ENCODE assay signal across 7 cellular contexts in the genomic region with DNA sequence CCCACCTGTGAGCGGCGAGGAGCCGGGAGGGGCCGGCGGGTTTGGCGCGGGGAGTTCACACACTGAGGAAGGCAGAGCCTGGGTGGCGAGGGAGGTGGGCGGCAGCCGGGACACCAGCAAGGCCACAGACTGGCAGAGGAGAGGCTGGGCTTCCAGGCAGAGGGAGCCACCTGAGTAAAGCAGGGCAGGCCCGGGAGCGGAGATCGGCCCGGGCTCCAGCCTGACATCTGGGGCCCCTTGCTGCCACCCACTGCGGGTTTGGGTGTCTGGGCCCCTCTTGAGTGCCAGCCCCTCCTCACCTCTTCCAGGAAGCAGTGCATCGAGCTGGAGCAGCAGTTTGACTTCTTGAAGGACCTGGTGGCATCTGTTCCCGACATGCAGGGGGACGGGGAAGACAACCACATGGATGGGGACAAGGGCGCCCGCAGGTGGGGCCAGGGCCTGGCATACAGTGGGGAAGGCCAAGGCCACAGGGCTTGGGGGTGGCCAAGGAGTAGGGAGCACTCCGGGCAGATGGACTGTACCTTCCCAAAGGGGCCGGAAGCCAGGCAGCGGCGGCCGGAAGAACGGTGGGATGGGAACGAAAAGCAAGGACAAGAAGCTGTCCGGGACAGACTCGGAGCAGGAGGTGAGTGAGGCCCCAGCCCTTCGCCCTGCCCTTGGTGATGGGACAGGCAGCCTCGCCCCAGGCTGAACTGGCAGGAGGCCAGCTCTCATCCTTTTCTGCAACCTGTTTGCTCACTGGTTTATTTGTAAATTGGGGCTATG. TPM values are rescaled to one million over a fixed set of nuclear protein-coding genes. Genes with fewer than 3 reads are reported as not detected.
DNase-seq lines count a peak whose midpoint lies in the region; ATAC-seq and TF ChIP-seq lines count a peak whose summit lies in the region.

No MANE protein-coding gene starts in this region.

- H3K4ac ChIP-seq in trophoblast cell (ENCODE audit: low read depth, low read length), result peak overlapping the region; percentile 1

- H3K9me3 ChIP-seq in OCI-LY7 (ENCODE audit: low read length) (no peaks in the 10 kb centered on the region), trophoblast cell (ENCODE audit: insufficient read depth, low read depth, low read length) (peaks cover 2% of the 10 kb centered on the region)

- no peak overlapping the region for H4K12ac ChIP-seq in trophoblast cell (ENCODE audit: low read depth, low read length)

- no peaks in the 10 kb centered on the region for H3K9me2 ChIP-seq in OCI-LY7 (ENCODE audit: insufficient read depth, low read length)

- no peak overlapping the region for H4K8ac ChIP-seq in trophoblast cell (ENCODE audit: low read depth, low read length)

- H4K20me1 ChIP-seq in OCI-LY7 (ENCODE audit: insufficient read depth, low read length), result no peaks in the 10 kb centered on the region

- peak overlapping the region; percentile 94 for H3K4me2 ChIP-seq in OCI-LY7 (ENCODE audit: low read length)
- H3K4me2 ChIP-seq in trophoblast cell (ENCODE audit: low read length), result peak overlapping the region; percentile 73

- CTCF ChIA-PET in OCI-LY7 (lab: Charles Lee; ENCODE audit: unreplicated experiment), result no interaction called here

- whole genome bisulfite sequencing in trophoblast cell (ENCODE audit: extremely low coverage, insufficient coverage, insufficient read length), result no CpG with 5 or more reads among the region's 31 CpGs

- BruUV-seq in OCI-LY7 (replicated peaks; lab: Mats Ljungman, UMichigan), result no TSS peak

- no peaks in the 10 kb centered on the region for H3K27me3 ChIP-seq in trophoblast cell (ENCODE audit: insufficient read depth, low read length)

- peak overlapping the region; percentile 18 for H3K9ac ChIP-seq in trophoblast cell (ENCODE audit: low read length)

- intact Hi-C loops in OCI-LY7 (cut with micrococcal nuclease; ENCODE audit: unreplicated experiment), result no loop called here
- intact Hi-C loops in sciatic nerve (cut with DNase I), result no loop called here

- peak overlapping the region; percentile 38 for H3K18ac ChIP-seq in trophoblast cell (ENCODE audit: low read length)

- peaks cover 8% of the 10 kb centered on the region; the same call in 1 of the 2 replicates for H3K36me3 ChIP-seq in OCI-LY7 (ENCODE audit: insufficient read depth, low read length)
- peaks cover 26 to 31% of the 10 kb centered on the region in 2 experiments for H3K36me3 ChIP-seq in trophoblast cell (ENCODE audit: control insufficient read depth in 1 of 2, insufficient read depth in 2 of 2, low read length in 2 of 2)

- no peak overlapping the region for H2BK5ac ChIP-seq in trophoblast cell (ENCODE audit: low read depth, low read length, poor library complexity)

- peak overlapping the region; percentile 33 for H2AFZ ChIP-seq in OCI-LY7 (ENCODE audit: low read length)
- peak overlapping the region; percentile 0 for H2AFZ ChIP-seq in trophoblast cell (ENCODE audit: insufficient read depth, low read length, poor library complexity)

- H2BK12ac ChIP-seq in trophoblast cell (ENCODE audit: low read length), result no peak overlapping the region

- H3K79me2 ChIP-seq in OCI-LY7 (ENCODE audit: insufficient read depth, low read depth, low read length) (peaks cover 11% of the 10 kb centered on the region; the same call in 1 of the 2 replicates), trophoblast cell (ENCODE audit: control insufficient read depth, insufficient read depth, low read length, poor library complexity) (peaks cover 10% of the 10 kb centered on the region)

- H3K27ac ChIP-seq in OCI-LY7 (ENCODE audit: low read depth, low read length, poor library complexity, severe bottlenecking), result no peak overlapping the region
- H3K27ac ChIP-seq in trophoblast cell (ENCODE audit: low read depth, low read length), result no peak overlapping the region

- peaks cover 17% of the 10 kb centered on the region for H3K79me1 ChIP-seq in trophoblast cell (ENCODE audit: low read length)

- H3K4me1 ChIP-seq in OCI-LY7 (ENCODE audit: insufficient read depth, low read length, poor library complexity, severe bottlenecking) (peaks cover 22% of the 10 kb centered on the region), trophoblast cell (ENCODE audit: control insufficient read depth in 1 of 2, insufficient read depth in 2 of 2, low read length in 2 of 2) (peaks cover 34 to 38% of the 10 kb centered on the region in 2 experiments)

- no peak overlapping the region for H2AK5ac ChIP-seq in trophoblast cell (ENCODE audit: low read length)

- ATAC-seq in GM21528 (IDR thresholded peaks at IDR 0.05; ENCODE audit: low FRiP score, unreplicated experiment), result peak; percentile 3
- no peak for ATAC-seq in sciatic nerve

- DNase-seq in OCI-LY7 (ENCODE audit: low spot score) (no peak), epithelial cell of proximal tubule (ENCODE audit: low read depth) (no peak), trophoblast cell (no peak), sciatic nerve (ENCODE audit: low spot score) (no peak), NCI-H510A (lab: John Stamatoyannopoulos, UW) (no peak)
- DNase-seq in activated CD4-positive, CD25-positive, alpha-beta regulatory T cell treated with anti-CD3 and anti-CD28 coated beads, Interleukin-2, amount 50 U/mL, for 72 hours, result no peak

- POLR2A ChIA-PET in OCI-LY7 (lab: Charles Lee), result no interaction called here

- H2BK120ac ChIP-seq in trophoblast cell (ENCODE audit: insufficient read depth, low read length, poor library complexity), result no peak overlapping the region

- H3K4me3 ChIP-seq in OCI-LY7 (ENCODE audit: low read depth, low read length, poor library complexity, severe bottlenecking) (peak overlapping the region; percentile 76), epithelial cell of proximal tubule (ENCODE audit: low read depth, low read length) (peak overlapping the region; percentile 84), trophoblast cell (ENCODE audit: low read depth, low read length) (peak overlapping the region; percentile 92)

- TF ChIP-seq CTCF in OCI-LY7 (conservative IDR thresholded peaks at IDR 0.05; ENCODE audit: low read length) (no peak), epithelial cell of proximal tubule (conservative IDR thresholded peaks at IDR 0.05; ENCODE audit: low read depth, low read length) (no peak)

- no peak overlapping the region for H4K91ac ChIP-seq in trophoblast cell (ENCODE audit: low read depth, low read length)

- H3K14ac ChIP-seq in trophoblast cell (ENCODE audit: low read length), result peak overlapping the region; percentile 35

- no peak overlapping the region for H3K23ac ChIP-seq in trophoblast cell (ENCODE audit: low read length)

RNA-seq across cellular contexts. Expression of gene DRAP1, which starts 1.0 kb away (rescaled TPM):
- 93.2 and 110 TPM in 2 replicates for total RNA-seq in OCI-LY7 (2014; rRNA removed; shearing (Covaris generic))
- total RNA-seq in OCI-LY7 (2022) (68.2 and 81.2 TPM in 2 replicates), epithelial cell of proximal tubule (225 TPM in 2 replicates), sciatic nerve (69.8 TPM)
- polyA plus RNA-seq in trophoblast cell (2013), result 104 and 107 TPM in 2 replicates

RNA-seq across cellular contexts. Expression of gene C11orf68, which starts 1.4 kb away (rescaled TPM):
- 10.7 and 11.7 TPM in 2 replicates for total RNA-seq in OCI-LY7 (2014; rRNA removed; shearing (Covaris generic))
- 26.2 and 28.1 TPM in 2 replicates for total RNA-seq in OCI-LY7 (2022)
- 6.6 and 12.4 TPM in 2 replicates for total RNA-seq in epithelial cell of proximal tubule
- polyA plus RNA-seq in trophoblast cell (2013), result 25.5 and 26.0 TPM in 2 replicates
- 42.0 TPM for total RNA-seq in sciatic nerve

RNA-seq across cellular contexts. Expression of gene FOSL1, which starts 20.0 kb away (rescaled TPM):
- total RNA-seq in OCI-LY7 (2014; rRNA removed; shearing (Covaris generic)), result 0.88 TPM in 1 of 2 replicates, not detected in the other
- total RNA-seq in OCI-LY7 (2022) (0.52 TPM in 1 of 2 replicates, not detected in the other), epithelial cell of proximal tubule (143 and 172 TPM in 2 replicates), sciatic nerve (5.6 TPM)
- polyA plus RNA-seq in trophoblast cell (2013), result 26.9 and 28.4 TPM in 2 replicates

RNA-seq across cellular contexts. Expression of gene TSGA10IP, which starts 25.1 kb away (rescaled TPM):
- not detected in 2 replicates for total RNA-seq in OCI-LY7 (2014; rRNA removed; shearing (Covaris generic))
- not detected in 2 replicates for total RNA-seq in OCI-LY7 (2022)
- not detected in 2 replicates for total RNA-seq in epithelial cell of proximal tubule
- not detected in 2 replicates for polyA plus RNA-seq in trophoblast cell (2013)
- not detected for total RNA-seq in sciatic nerve

RNA-seq across cellular contexts. Expression of gene CCDC85B, which starts 29.7 kb away (rescaled TPM):
- 72.7 and 76.7 TPM in 2 replicates for total RNA-seq in OCI-LY7 (2014; rRNA removed; shearing (Covaris generic))
- 49.0 and 64.1 TPM in 2 replicates for total RNA-seq in OCI-LY7 (2022)
- 76.5 and 94.2 TPM in 2 replicates for total RNA-seq in epithelial cell of proximal tubule
- polyA plus RNA-seq in trophoblast cell (2013), result 4.9 and 5.3 TPM in 2 replicates
- 31.0 TPM for total RNA-seq in sciatic nerve

Comparison
In these comparisons a context has a peak if more than half of its experiments do, and no peak if none do; other contexts are left out.
1. RNA of gene FOSL1, which starts 20.0 kb away (total RNA-seq): 143 to 172 TPM in epithelial cell of proximal tubule; 5.6 TPM in sciatic nerve (single experiment) and 0.52 to 0.88 TPM in OCI-LY7; every median in the first group is over 10 times any median in the second.
2. Peak in every context shown above with its lines, with median percentiles within 50 percentile points of each other: H3K4me3 ChIP-seq.